ENCODE assay signal across 22 cellular contexts in the genomic region with DNA sequence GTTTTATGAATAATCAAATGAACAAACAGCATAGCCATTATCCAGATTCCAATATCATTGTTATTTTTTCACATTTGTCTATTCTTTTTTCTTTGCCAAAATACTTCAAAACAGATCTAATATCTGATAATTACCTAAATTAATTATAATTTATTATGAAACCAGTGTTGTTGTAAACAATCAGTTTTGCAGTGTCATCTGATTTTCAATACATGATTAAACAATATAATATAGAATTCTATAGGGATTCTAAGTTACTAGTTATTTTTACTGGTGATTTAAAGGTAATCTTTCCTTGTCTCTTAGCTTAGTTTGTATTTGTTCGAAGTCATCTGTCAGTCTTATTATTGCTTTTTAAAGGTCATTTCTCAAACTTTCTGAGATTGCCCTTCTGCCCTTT.
DNase-seq lines count a peak whose midpoint lies in the region; ATAC-seq, FAIRE-seq and TF ChIP-seq lines count a peak whose summit lies in the region.
"Had no signal": no experiment of that assay in that cellular context is flagged by ENCODE, and none has a peak within 500 bp of the region (broad histone marks: within the 10 kb centered on the region; RNA-seq: fewer than 3 reads in every experiment).

No MANE protein-coding gene starts in this region.

- no peak overlapping the region for H3K4me2 ChIP-seq in HepG2 (ENCODE audit: low read depth, low read length)
- H3K4me2 ChIP-seq in K562 (ENCODE audit: insufficient read depth, low read length), result no peak overlapping the region

- H4K20me1 ChIP-seq in HepG2 (ENCODE audit: insufficient read depth, low read length), result no peaks in the 10 kb centered on the region
- H4K20me1 ChIP-seq in K562 (replicated peaks; ENCODE audit: control insufficient read depth, insufficient read depth, low read length), result no peaks in the 10 kb centered on the region

- H3K27me3 ChIP-seq in HepG2 (ENCODE audit: control insufficient read depth in 1 of 2, insufficient read depth in 2 of 2, low read length in 2 of 2) (no peaks in the 10 kb centered on the region), right lobe of liver (no peaks in the 10 kb centered on the region), K562 (ENCODE audit: control insufficient read depth in 2 of 2, insufficient read depth in 2 of 2, low read length in 2 of 2) (no peaks in the 10 kb centered on the region)

- POLR2A ChIA-PET in HepG2 (lab: Yijun Ruan, JAX), result no interaction called here
- POLR2A ChIA-PET in K562 (lab: Yijun Ruan, JAX), result no interaction called here

- H3K9me3 ChIP-seq in HepG2 (ENCODE audit: low read length) (no peaks in the 10 kb centered on the region), right lobe of liver (no peaks in the 10 kb centered on the region), K562 (replicated peaks; ENCODE audit: control insufficient read depth, insufficient read depth, low read depth, low read length) (no peaks in the 10 kb centered on the region), kidney (ENCODE audit: control insufficient read depth in 1 of 2, low read length in 2 of 2) (no peaks in the 10 kb centered on the region)
- H3K9me3 ChIP-seq: Caco-2 had no signal

- H3K9me3 Mint-ChIP-seq in HFFc6 (no peaks in the 10 kb centered on the region), immature natural killer cell (no peaks in the 10 kb centered on the region)
- H3K9me3 Mint-ChIP-seq: CD4-positive, alpha-beta T cell; IgD-negative memory B cell had no signal

- TF ChIP-seq POLR2A in HepG2 (IDR thresholded peaks at IDR 0.05; ENCODE audit: insufficient read depth in 1 of 2, low read depth in 2 of 2, low read length in 2 of 2) (no peak), right lobe of liver (IDR thresholded peaks at IDR 0.05) (no peak), K562 (conservative IDR thresholded peaks at IDR 0.05) (no peak)

- H3K9ac ChIP-seq in HepG2 (ENCODE audit: insufficient read depth, low read depth, low read length), result no peak overlapping the region
- no peak overlapping the region for H3K9ac ChIP-seq in K562 (ENCODE audit: insufficient read depth in 1 of 2, low read depth in 2 of 2, low read length in 2 of 2)
- H3K9ac ChIP-seq in kidney (ENCODE audit: low read length in 2 of 2), result no peak overlapping the region

- H2AFZ ChIP-seq in HepG2 (ENCODE audit: low read length) (no peak overlapping the region), K562 (ENCODE audit: low read depth, low read length) (no peak overlapping the region)

- H3K4me1 ChIP-seq in HepG2 (ENCODE audit: insufficient read depth, low read length), result peaks cover 9% of the 10 kb centered on the region
- peaks cover 0 to 7% (median 0%) of the 10 kb centered on the region in 4 donors for H3K4me1 ChIP-seq in right lobe of liver
- H3K4me1 ChIP-seq in K562 (replicated peaks in 1 of 2; ENCODE audit: control insufficient read depth in 2 of 2, insufficient read depth in 2 of 2, low read length in 2 of 2), result no peaks in the 10 kb centered on the region
- no peaks in the 10 kb centered on the region for H3K4me1 ChIP-seq in kidney (ENCODE audit: control insufficient read depth in 1 of 2, insufficient read depth in 1 of 2, low read depth in 1 of 2, low read length in 2 of 2)
- H3K4me1 ChIP-seq: Caco-2 had no signal

- H3K4me3 Mint-ChIP-seq in HFFc6 (no peak overlapping the region), immature natural killer cell (no peak overlapping the region)
- H3K4me3 Mint-ChIP-seq: CD4-positive, alpha-beta T cell; IgD-negative memory B cell had no signal

- CTCF ChIA-PET in HepG2 (lab: Yijun Ruan, JAX; ENCODE audit: low intra/inter-chr PET ratio, low total read pairs), result no interaction called here
- CTCF ChIA-PET in K562 (lab: Yijun Ruan, JAX; ENCODE audit: low intra/inter-chr PET ratio), result no interaction called here

- in situ Hi-C loops in HepG2 (cut with HindIII; ENCODE audit: extremely low pct_ligation_motif_present, low pct_unique_long_range_greater_than_20kb) (no loop called here), K562 (cut with MboI) (no loop called here)

- peaks cover 0 to 21% of the 10 kb centered on the region in 2 experiments; a peak in 3 of 5 replicates for H3K36me3 ChIP-seq in HepG2 (replicated peaks in 1 of 2; ENCODE audit: control insufficient read depth in 1 of 2, insufficient read depth in 2 of 2, low read length in 2 of 2)
- peaks cover 0 to 7% (median 1%) of the 10 kb centered on the region in 4 donors for H3K36me3 ChIP-seq in right lobe of liver
- H3K36me3 ChIP-seq in K562 (ENCODE audit: control insufficient read depth, insufficient read depth, low read length), result peaks cover 20% of the 10 kb centered on the region
- H3K36me3 ChIP-seq in kidney (ENCODE audit: control insufficient read depth in 1 of 2, insufficient read depth in 2 of 2, low read length in 2 of 2), result no peaks in the 10 kb centered on the region

- BruUV-seq in HepG2 (replicated peaks; lab: Mats Ljungman, UMichigan), result no TSS peak
- no TSS peak for BruUV-seq in K562 (replicated peaks; lab: Mats Ljungman, UMichigan)

- H3K4me1 Mint-ChIP-seq in HFFc6 (ENCODE audit: low read depth), result peaks cover 16% of the 10 kb centered on the region
- H3K4me1 Mint-ChIP-seq in immature natural killer cell, result peaks cover 13 to 46% of the 10 kb centered on the region in 2 donors

- H3K4me3 ChIP-seq in HepG2 (replicated peaks in 1 of 3; ENCODE audit: insufficient read depth in 1 of 3, low read depth in 2 of 3, low read length in 3 of 3), result no peak overlapping the region
- H3K4me3 ChIP-seq in right lobe of liver, result no peak overlapping the region
- no peak overlapping the region for H3K4me3 ChIP-seq in K562
- no peak overlapping the region for H3K4me3 ChIP-seq in kidney (ENCODE audit: low read length in 2 of 2)

- H3K27ac ChIP-seq in HepG2 (ENCODE audit: extremely low read length, insufficient read depth, low read length) (no peak overlapping the region), right lobe of liver (no peak overlapping the region), K562 (ENCODE audit: extremely low read depth, low read depth, low read length) (no peak overlapping the region), kidney (ENCODE audit: low read depth in 2 of 2, low read length in 2 of 2) (no peak overlapping the region)
- H3K27ac ChIP-seq: C4-2B had no signal

- TF ChIP-seq RAD21 in HepG2 (CRISPR knock-in tag; IDR thresholded peaks at IDR 0.05) (no peak), K562 (CRISPR knock-in tag; conservative IDR thresholded peaks at IDR 0.05 in 1 of 2, IDR thresholded peaks at IDR 0.05 in 1 of 2) (no peak)

- ATAC-seq in HepG2, result no peak
- no peak for ATAC-seq in right lobe of liver
- ATAC-seq in K562, result no peak
- ATAC-seq: HCT116 had no signal

- FAIRE-seq in HepG2 (lab: Jason Lieb, UNC) (no peak), K562 (lab: Jason Lieb, UNC) (no peak), kidney (lab: Jason Lieb, UNC) (peak; percentile 73)
- FAIRE-seq: A204.1, D721Med, GM12892, GM18507, HTR-8/SVneo had no signal

- TF ChIP-seq CTCF in HepG2 (CRISPR knock-in tag; IDR thresholded peaks at IDR 0.05), result no peak
- TF ChIP-seq CTCF in right lobe of liver (IDR thresholded peaks at IDR 0.05), result no peak
- no peak for TF ChIP-seq CTCF in HFFc6 (IDR thresholded peaks at IDR 0.05)
- TF ChIP-seq CTCF in K562 (IDR thresholded peaks at IDR 0.05 in 2 of 3, conservative IDR thresholded peaks at IDR 0.05 in 1 of 3; ENCODE audit: insufficient read depth in 2 of 3, low read depth in 1 of 3, low read length in 3 of 3), result no peak
- TF ChIP-seq CTCF in kidney (IDR thresholded peaks at IDR 0.05; ENCODE audit: borderline replicate concordance, extremely low read depth, insufficient read depth), result no peak

- H3K36me3 Mint-ChIP-seq in HFFc6 (ENCODE audit: low read depth) (peaks cover 36% of the 10 kb centered on the region), immature natural killer cell (peaks cover 0 to 8% (median 6%) of the 10 kb centered on the region in 3 donors)

- 92% methylated on average over 1 of the region's 1 CpG for WGBS in HepG2 (ENCODE audit: low lambda C conversion rate)
- 83% methylated on average over 1 of the region's 1 CpG for WGBS in right lobe of liver (ENCODE audit: insufficient coverage, low coverage, low lambda C conversion rate, missing lambda C conversion rate)
- whole genome bisulfite sequencing in K562 (ENCODE audit: insufficient coverage, low coverage, missing lambda C conversion rate), result 11% methylated on average over 1 of the region's 1 CpG

- H3K79me2 ChIP-seq in HepG2 (ENCODE audit: insufficient read depth, low read length) (peaks cover 5% of the 10 kb centered on the region), K562 (ENCODE audit: control insufficient read depth, insufficient read depth, low read length) (peaks cover 12% of the 10 kb centered on the region; the same call in 2 of the 3 replicates)

- no peak for DNase-seq in HepG2 (ENCODE audit: low spot score)
- no peak for DNase-seq in right lobe of liver
- DNase-seq in HFFc6, result no peak
- DNase-seq in K562 (ENCODE audit: extremely low read depth in 1 of 4, low spot score in 3 of 4), result no peak
- no peak for DNase-seq in kidney
- no peak for DNase-seq in immature natural killer cell
- DNase-seq in NCI-H1092 treated with DMSO at 0.1 percent for 48 hours (lab: John Stamatoyannopoulos, UW), result no peak
- no peak for DNase-seq in NCI-H82 (lab: John Stamatoyannopoulos, UW)
- DNase-seq: AML-193; Caco-2; CD4-positive, alpha-beta T cell; GDM1; GOT3; H7 had no signal

- intact Hi-C loops in HepG2 (cut with micrococcal nuclease; ENCODE audit: unreplicated experiment) (no loop called here), right lobe of liver (cut with DNase I) (no loop called here), K562 (cut with micrococcal nuclease) (no loop called here), kidney (cut with DNase I) (no loop called here)

- no peaks in the 10 kb centered on the region; the same call in 1 of the 2 replicates for H3K27me3 Mint-ChIP-seq in HFFc6 (ENCODE audit: insufficient read depth)
- H3K27me3 Mint-ChIP-seq in immature natural killer cell (ENCODE audit: low read depth in 3 of 3), result no peaks in the 10 kb centered on the region
- H3K27me3 Mint-ChIP-seq: CD4-positive, alpha-beta T cell; IgD-negative memory B cell had no signal

- H3K27ac Mint-ChIP-seq in HFFc6 (peak overlapping the region; percentile 10; the same call in 1 of the 2 replicates), immature natural killer cell (peak overlapping the region in 2 of 6 donors; percentile 2 to 56)

- H3K9me1 ChIP-seq in K562 (ENCODE audit: control insufficient read depth, insufficient read depth, low read length), result no peaks in the 10 kb centered on the region

- TF ChIP-seq EP300 in HepG2 (IDR thresholded peaks at IDR 0.05; ENCODE audit: low read depth in 2 of 2, low read length in 2 of 2) (no peak), HepG2 (CRISPR knock-in tag; IDR thresholded peaks at IDR 0.05; ENCODE audit: borderline replicate concordance) (no peak), K562 (IDR thresholded peaks at IDR 0.05; ENCODE audit: low read length) (no peak)

TF ChIP-seq in HepG2, 621 proteins besides CTCF, POLR2A, EP300 and RAD21 (continues in another document):
- TF ChIP-seq TCF12 (IDR thresholded peaks at IDR 0.05) (no peak), TCF12 (CRISPR knock-in tag; IDR thresholded peaks at IDR 0.05) (no peak), ZSCAN29 (CRISPR knock-in tag; conservative IDR thresholded peaks at IDR 0.05) (no peak)

TF ChIP-seq in K562, 482 proteins besides CTCF, POLR2A, EP300 and RAD21 (continues in another document):
- peak; percentile 50; the same call in 1 of the 2 replicates for TF ChIP-seq C11orf30 (IDR thresholded peaks at IDR 0.05; ENCODE audit: low read depth)
- TF ChIP-seq HMG20A (CRISPR knock-in tag; conservative IDR thresholded peaks at IDR 0.05), result no peak
- TF ChIP-seq HDAC2 (IDR thresholded peaks at IDR 0.05), result no peak
- peak; percentile 86 for TF ChIP-seq ZNF316 (IDR thresholded peaks at IDR 0.05)

Comparison
In these comparisons a context has a peak if more than half of its experiments do, and no peak if none do; other contexts are left out.
1. Of the 241 proteins assayed by ChIP-seq in both HepG2 and K562: peak only in HepG2: MAFK; only in K562: none; in both: none; in neither: 240.